Comparison of ENCODE assay signal across 11 cellular contexts in genomic region chr2:37856101-37856751, GRCh38.
DNase-seq lines count a peak whose midpoint lies in the region; ATAC-seq and TF ChIP-seq lines count a peak whose summit lies in the region.
"Had no signal": no experiment of that assay in that cellular context is flagged by ENCODE, and none has a peak within 500 bp of the region (broad histone marks: within the 10 kb centered on the region; RNA-seq: fewer than 3 reads in every experiment).

No MANE protein-coding gene starts in this region.

- H3K9ac ChIP-seq in GM23248, result no peak overlapping the region

- H3K4me1 Mint-ChIP-seq in dendritic cell treated with granulocyte-macrophage colony-stimulating factor and Interleukin-4, amounts not matched to agents 40 ng/mL and 50 ng/mL, for 4 days (ENCODE audit: low read depth), result peaks cover 40% of the 10 kb centered on the region

- peak overlapping the region; percentile 76 for H3K27ac Mint-ChIP-seq in dendritic cell treated with granulocyte-macrophage colony-stimulating factor and Interleukin-4, amounts not matched to agents 40 ng/mL and 50 ng/mL, for 4 days
- H3K27ac Mint-ChIP-seq: naive thymus-derived CD4-positive, alpha-beta T cell had no signal

- WGBS in GM23248 (ENCODE audit: low coverage in 1 of 2, low lambda C conversion rate in 2 of 2, missing lambda C conversion rate in 2 of 2), 2 experiments, result 74 to 80% methylated on average over 6 to 7 of the region's 7 CpGs
- 55% methylated on average over 6 of the region's 7 CpGs for WGBS in right lobe of liver (ENCODE audit: insufficient coverage, low coverage, low lambda C conversion rate, missing lambda C conversion rate)
- WGBS in spleen, 5 donors, result 23 to 41% (median 32%) methylated on average over 7 of the region's 7 CpGs

- H3K4me1 ChIP-seq in GM23248 (ENCODE audit: insufficient read depth) (peaks cover 27% of the 10 kb centered on the region), right lobe of liver (no peaks in the 10 kb centered on the region), spleen (peaks cover 19 to 45% (median 35%) of the 10 kb centered on the region in 6 donors)

- peaks cover 37% of the 10 kb centered on the region for H3K27me3 Mint-ChIP-seq in dendritic cell treated with granulocyte-macrophage colony-stimulating factor and Interleukin-4, amounts not matched to agents 40 ng/mL and 50 ng/mL, for 4 days

- H3K9me3 ChIP-seq in GM23248 (ENCODE audit: low read depth) (no peaks in the 10 kb centered on the region), right lobe of liver (no peaks in the 10 kb centered on the region), spleen (peaks cover 0 to 19% (median 14%) of the 10 kb centered on the region in 8 donors)

- no peaks in the 10 kb centered on the region for H3K9me2 ChIP-seq in GM23248 (ENCODE audit: insufficient read depth)

- no peaks in the 10 kb centered on the region for H3K36me3 Mint-ChIP-seq in dendritic cell treated with granulocyte-macrophage colony-stimulating factor and Interleukin-4, amounts not matched to agents 40 ng/mL and 50 ng/mL, for 4 days (ENCODE audit: low read depth)

- H3K27ac ChIP-seq in GM23248 (no peak overlapping the region), right lobe of liver (peak overlapping the region in 2 of 3 donors; percentile 18 to 23), spleen (peak overlapping the region; percentile 60 to 78 (median 69))

- H4K20me1 ChIP-seq in GM23248 (ENCODE audit: insufficient read depth), result no peaks in the 10 kb centered on the region

- ATAC-seq in right lobe of liver, result peak; percentile 15 to 53 (median 24)
- no peak for ATAC-seq in GM18868 (IDR thresholded peaks at IDR 0.05; ENCODE audit: unreplicated experiment)

- intact Hi-C loops in dendritic cell treated with granulocyte-macrophage colony-stimulating factor and Interleukin-4, amounts not matched to agents 40 ng/mL and 50 ng/mL, for 4 days (cut with micrococcal nuclease), result no loop called here
- intact Hi-C loops in right lobe of liver (cut with DNase I), result no loop called here
- intact Hi-C loops in spleen (cut with DNase I; ENCODE audit: low total_unique reads), result no loop called here

- no peaks in the 10 kb centered on the region for H3K27me3 ChIP-seq in GM23248 (replicated peaks; ENCODE audit: insufficient read depth)
- no peaks in the 10 kb centered on the region for H3K27me3 ChIP-seq in right lobe of liver
- no peaks in the 10 kb centered on the region for H3K27me3 ChIP-seq in spleen (replicated peaks in 1 of 7)

- H3K36me3 ChIP-seq in GM23248 (ENCODE audit: low read depth), result no peaks in the 10 kb centered on the region
- no peaks in the 10 kb centered on the region for H3K36me3 ChIP-seq in right lobe of liver
- H3K36me3 ChIP-seq in spleen, result no peaks in the 10 kb centered on the region

- no peaks in the 10 kb centered on the region for H3K9me3 Mint-ChIP-seq in dendritic cell treated with granulocyte-macrophage colony-stimulating factor and Interleukin-4, amounts not matched to agents 40 ng/mL and 50 ng/mL, for 4 days

- DNase-seq in GM23248 (no peak), right lobe of liver (no peak), spleen (no peak), activated gamma-delta T cell (lab: John Stamatoyannopoulos, UW) (no peak)
- DNase-seq in activated CD4-positive, alpha-beta T cell treated with anti-CD3 and anti-CD28 coated beads for 4 hours, result no peak
- DNase-seq in stimulated activated CD4-positive, alpha-beta T cell treated with anti-CD3 and anti-CD28 coated beads, Interleukin-4, amount 100 ng/mL, for 1 hour, result no peak
- DNase-seq: activated CD4-positive, alpha-beta T cell treated with anti-CD3 and anti-CD28 coated beads, Interleukin-2, amount 50 U/mL, for 1 hour; naive thymus-derived CD4-positive, alpha-beta T cell; T-helper 1 cell had no signal

- H3K79me2 ChIP-seq in GM23248 (ENCODE audit: insufficient read depth), result no peaks in the 10 kb centered on the region

- TF ChIP-seq CTCF in right lobe of liver (IDR thresholded peaks at IDR 0.05) (no peak), spleen (IDR thresholded peaks at IDR 0.05 in 8 of 11, conservative IDR thresholded peaks at IDR 0.05 in 3 of 11) (no peak)

- TF ChIP-seq POLR2A in right lobe of liver (IDR thresholded peaks at IDR 0.05), result no peak
- TF ChIP-seq POLR2A in spleen (IDR thresholded peaks at IDR 0.05), result no peak

- no peak overlapping the region for H3K4me3 ChIP-seq in GM23248
- no peak overlapping the region for H3K4me3 ChIP-seq in right lobe of liver
- H3K4me3 ChIP-seq in spleen, result no peak overlapping the region

- peak overlapping the region; percentile 73 for H2AFZ ChIP-seq in GM23248

- H3F3A ChIP-seq in GM23248 (ENCODE audit: insufficient read depth), result no peaks in the 10 kb centered on the region

- no peak overlapping the region for H3K4me2 ChIP-seq in GM23248 (ENCODE audit: unreplicated experiment)

- in situ Hi-C loops in GM23248 (cut with MboI), result no loop called here

- no peak overlapping the region for H3K4me3 Mint-ChIP-seq in dendritic cell treated with granulocyte-macrophage colony-stimulating factor and Interleukin-4, amounts not matched to agents 40 ng/mL and 50 ng/mL, for 4 days
- H3K4me3 Mint-ChIP-seq: naive thymus-derived CD4-positive, alpha-beta T cell had no signal
